In genomic region chr15:51917493-51917892, GRCh38 we compare ENCODE assay signal across 8 cellular contexts. TPM values are rescaled to one million over a fixed set of nuclear protein-coding genes. Genes with fewer than 3 reads are reported as not detected.
DNase-seq lines count a peak whose midpoint lies in the region; ATAC-seq and TF ChIP-seq lines count a peak whose summit lies in the region.

No MANE protein-coding gene starts in this region.

- WGBS in SK-N-SH (ENCODE audit: low lambda C conversion rate): 95% methylated on average over 1 of the region's 2 CpGs

- TF ChIP-seq CTCF in SK-N-SH (IDR thresholded peaks at IDR 0.05): peak; percentile 54

- no peak for TF ChIP-seq EP300 in SK-N-SH (IDR thresholded peaks at IDR 0.05; ENCODE audit: borderline replicate concordance in 1 of 2, low read depth in 1 of 2, low read length in 1 of 2)

- H3K27ac ChIP-seq in SK-N-SH (ENCODE audit: low read depth in 2 of 2, low read length in 1 of 2): no peak overlapping the region

- peak; percentile 57 for TF ChIP-seq RAD21 in SK-N-SH (IDR thresholded peaks at IDR 0.05; ENCODE audit: low read length)

- ATAC-seq in GM21390 (IDR thresholded peaks at IDR 0.05; ENCODE audit: unreplicated experiment): no peak

- H3K9me3 ChIP-seq in SK-N-SH: no peaks in the 10 kb centered on the region

- POLR2A ChIA-PET in SK-N-SH (lab: Yijun Ruan, JAX): interaction anchor here (1.0 kb wide), 1 partner anchor 9 kb away, joined by 3 read pairs; no protein-coding TSS in a partner anchor

- peaks cover 3% of the 10 kb centered on the region for H3F3A ChIP-seq in SK-N-SH (replicated peaks; ENCODE audit: insufficient read depth)

- no peaks in the 10 kb centered on the region for H3K27me3 ChIP-seq in SK-N-SH (ENCODE audit: insufficient read depth)

- no peaks in the 10 kb centered on the region for H3K4me1 ChIP-seq in SK-N-SH (ENCODE audit: control insufficient read depth in 1 of 2, insufficient read depth in 2 of 2, low read depth in 1 of 2, low read length in 1 of 2)

- CTCF ChIA-PET in SK-N-SH (lab: Yijun Ruan, JAX): interaction anchor here (0.6 to 1.9 kb wide), 7 partner anchors 8 to 133 kb away, joined by 3 to 7 read pairs (median 4); no protein-coding TSS in a partner anchor

- H3K36me3 ChIP-seq in SK-N-SH (replicated peaks in 1 of 2; ENCODE audit: control insufficient read depth in 1 of 2, insufficient read depth in 2 of 2, low read length in 1 of 2): peaks cover 24 to 65% of the 10 kb centered on the region in 2 experiments

- peak; percentile 6 for DNase-seq in DMS 273 treated with DMSO at 0.1 percent for 48 hours (lab: John Stamatoyannopoulos, UW)
- peak; percentile 32 for DNase-seq in HCEC 1CT
- peak; percentile 15 for DNase-seq in SK-N-SH
- DNase-seq in iPS-NIHi11 (ENCODE audit: low spot score): peak; percentile 67
- DNase-seq in NCI-H2227 (lab: John Stamatoyannopoulos, UW; ENCODE audit: unreplicated experiment): no peak
- DNase-seq in stimulated activated naive CD4-positive, alpha-beta T cell treated with Interleukin-2 at 50 U/mL for 16 hours (lab: John Stamatoyannopoulos, UW): no peak
- no peak for DNase-seq in stimulated activated CD4-positive, alpha-beta T cell treated with anti-CD3 and anti-CD28 coated beads, Interleukin-2, amount 100 ng/mL, for 48 hours

- H2AFZ ChIP-seq in SK-N-SH (ENCODE audit: low read depth): no peak overlapping the region

- no peaks in the 10 kb centered on the region for H4K20me1 ChIP-seq in SK-N-SH (ENCODE audit: insufficient read depth)

- H3K79me2 ChIP-seq in SK-N-SH (ENCODE audit: insufficient read depth): no peaks in the 10 kb centered on the region

- H3K4me2 ChIP-seq in SK-N-SH: no peak overlapping the region

- H3K9me2 ChIP-seq in SK-N-SH: no peaks in the 10 kb centered on the region

- no peak overlapping the region for H3K9ac ChIP-seq in SK-N-SH

- no peak overlapping the region for H3K4me3 ChIP-seq in SK-N-SH (ENCODE audit: low read depth in 2 of 2, low read length in 1 of 2)

TF ChIP-seq in SK-N-SH, 30 proteins besides CTCF, POLR2A, EP300 and RAD21:
- TF ChIP-seq SMC3 (IDR thresholded peaks at IDR 0.05; ENCODE audit: low read depth, low read length): peak; percentile 25; the same call in 1 of the 2 replicates
- TF ChIP-seq TAF1 (IDR thresholded peaks at IDR 0.05; ENCODE audit: borderline replicate concordance, low read depth, low read length): no peak

RNA-seq across cellular contexts. Expression of gene LEO1, which starts 54.1 kb away (rescaled TPM):
- polyA plus RNA-seq in SK-N-SH (2012; rRNA removed): 6.7 and 7.0 TPM in 2 replicates
- polyA plus RNA-seq in SK-N-SH (2012; cell fraction: cytosol; rRNA removed): 11.1 and 20.0 TPM in 2 replicates
- 4.6 and 7.8 TPM in 2 replicates for polyA plus RNA-seq in SK-N-SH (2012; cell fraction: nucleus; rRNA removed)

Comparison
In these comparisons a context has a peak if more than half of its experiments do, and no peak if none do; other contexts are left out.
1. DNase-seq: peak in DMS 273 treated with DMSO at 0.1 percent for 48 hours (single experiment), HCEC 1CT (single experiment), SK-N-SH (single experiment) and iPS-NIHi11 (single experiment); none in NCI-H2227 (single experiment), stimulated activated naive CD4-positive, alpha-beta T cell treated with Interleukin-2 at 50 U/mL for 16 hours (single experiment) and stimulated activated CD4-positive, alpha-beta T cell treated with anti-CD3 and anti-CD28 coated beads, Interleukin-2, amount 100 ng/mL, for 48 hours (0 of 2).